7 cellular contexts compared by ENCODE assay signal in genomic region chr17:16864462-16865076, GRCh38.
DNase-seq lines count a peak whose midpoint lies in the region; ATAC-seq and TF ChIP-seq lines count a peak whose summit lies in the region.
"Not testable (repeated sequence)": the region's sequence is repeated elsewhere in the genome, so short reads cannot be mapped to it uniquely, and the experiment has no call there.

No MANE protein-coding gene starts in this region.

- peak; percentile 47 for ATAC-seq in sciatic nerve

- not testable (repeated sequence) for BruUV-seq in PC-9 (replicated peaks; lab: Mats Ljungman, UMichigan)

- CTCF ChIA-PET in PC-9 (lab: Charles Lee): not testable (repeated sequence)

- not testable (repeated sequence) for H4K20me1 ChIP-seq in PC-9 (ENCODE audit: insufficient read depth)

- not testable (repeated sequence) for H3K36me3 ChIP-seq in PC-9 (ENCODE audit: low read depth)

- H2AFZ ChIP-seq in PC-9: not testable (repeated sequence)

- H3K79me2 ChIP-seq in PC-9 (ENCODE audit: low read depth): not testable (repeated sequence)

- DNase-seq in Daoy (ENCODE audit: low read depth) (peak; percentile 83), HS-5 (ENCODE audit: low read depth) (peak; percentile 50), PC-9 (peak; percentile 77 to 95), astrocyte of the hippocampus (ENCODE audit: low read depth, low spot score) (peak; percentile 25), fibroblast of gingiva (ENCODE audit: low read depth) (peak; percentile 59), kidney tubule cell (ENCODE audit: low spot score) (peak; percentile 76)
- DNase-seq in sciatic nerve (ENCODE audit: low spot score): not testable (repeated sequence)

- TF ChIP-seq CTCF in PC-9 (conservative IDR thresholded peaks at IDR 0.05): not testable (repeated sequence)

- H3K27me3 ChIP-seq in PC-9 (ENCODE audit: insufficient read depth, low read depth): not testable (repeated sequence)

- intact Hi-C loops in PC-9 (cut with micrococcal nuclease; ENCODE audit: unreplicated experiment); sciatic nerve (cut with DNase I): not testable (repeated sequence)

- POLR2A ChIA-PET in PC-9 (lab: Charles Lee; ENCODE audit: unreplicated experiment): not testable (repeated sequence)

- peaks cover 28% of the 10 kb centered on the region for H3F3A ChIP-seq in PC-9 (ENCODE audit: insufficient read depth, low read depth)

- H3K9me3 ChIP-seq in PC-9 (ENCODE audit: insufficient read depth, low read depth): not testable (repeated sequence)

- H3K4me3 ChIP-seq in PC-9: not testable (repeated sequence)

- H3K9me2 ChIP-seq in PC-9 (ENCODE audit: insufficient read depth): not testable (repeated sequence)

- peaks cover 62% of the 10 kb centered on the region for H3K4me1 ChIP-seq in PC-9 (replicated peaks; ENCODE audit: insufficient read depth)

- H3K27ac ChIP-seq in PC-9: peak overlapping the region; percentile 96

- H3K4me2 ChIP-seq in PC-9: peak overlapping the region; percentile 50; the same call in 1 of the 2 replicates
